8 cellular contexts compared by ENCODE assay signal in genomic region chr3:51670053-51670666, GRCh38. TPM values are rescaled to one million over a fixed set of nuclear protein-coding genes. Genes with fewer than 3 reads are reported as not detected.
DNase-seq lines count a peak whose midpoint lies in the region; ATAC-seq and TF ChIP-seq lines count a peak whose summit lies in the region.

No MANE protein-coding gene starts in this region.

- TF ChIP-seq CTCF in GM06990 (IDR thresholded peaks at IDR 0.05; ENCODE audit: insufficient read depth, low read length, poor library complexity, severe bottlenecking) (no peak), PC-3 (conservative IDR thresholded peaks at IDR 0.05; ENCODE audit: low read depth, low read length) (no peak), parathyroid adenoma (IDR thresholded peaks at IDR 0.05) (no peak)

- no TSS peak for BruUV-seq in PC-3 (replicated peaks; lab: Mats Ljungman, UMichigan)

- H3K4me1 ChIP-seq in PC-3 (ENCODE audit: insufficient read depth, low read length), result peaks cover 51% of the 10 kb centered on the region
- H3K4me1 ChIP-seq in duodenal mucosa (ENCODE audit: control insufficient read depth in 1 of 2, insufficient read depth in 2 of 2, low read length in 2 of 2), result peaks cover 29 to 36% of the 10 kb centered on the region in 2 donors
- H3K4me1 ChIP-seq in parathyroid adenoma, result peaks cover 15% of the 10 kb centered on the region

- no peak; the same call in 1 of the 2 replicates for ATAC-seq in PC-3
- ATAC-seq in GM18502 (IDR thresholded peaks at IDR 0.05; ENCODE audit: poor library complexity, unreplicated experiment), result no peak
- no peak for ATAC-seq in GM19035 (IDR thresholded peaks at IDR 0.05; ENCODE audit: unreplicated experiment)
- no peak for ATAC-seq in HG03280 (IDR thresholded peaks at IDR 0.05; ENCODE audit: unreplicated experiment)

- 0 out of 2 replicates have a peak, but pooled peaks cover 4% of the 10 kb centered on the region for H4K20me1 ChIP-seq in PC-3 (ENCODE audit: low read length)

- POLR2A ChIA-PET in PC-3 (lab: Charles Lee; ENCODE audit: unreplicated experiment), result no interaction called here

- H3K79me2 ChIP-seq in PC-3 (ENCODE audit: low read length) (peaks cover 25% of the 10 kb centered on the region), parathyroid adenoma (peaks cover 15% of the 10 kb centered on the region)

- CTCF ChIA-PET in PC-3 (lab: Charles Lee), result interaction anchor here (1.6 to 3.3 kb wide), 3 partner anchors 11 to 170 kb away, joined by 18 to 29 read pairs (median 29); partner anchors contain the start of gene DCAF1

- no peaks in the 10 kb centered on the region for H3K9me2 ChIP-seq in PC-3 (replicated peaks; ENCODE audit: low read length)

- H3K4me3 ChIP-seq in GM06990 (replicated peaks; ENCODE audit: low read depth, low read length), result peak overlapping the region; percentile 63
- H3K4me3 ChIP-seq in PC-3 (ENCODE audit: low read length), result peak overlapping the region; percentile 91
- peak overlapping the region; percentile 76 to 86 for H3K4me3 ChIP-seq in duodenal mucosa (ENCODE audit: low read depth in 1 of 2, low read length in 2 of 2)
- peak overlapping the region; percentile 97 for H3K4me3 ChIP-seq in parathyroid adenoma (ENCODE audit: low read depth, low read length)

- intact Hi-C loops in PC-3 (cut with micrococcal nuclease), result loop anchor here (2.0 to 10.0 kb wide), 3 partner anchors 31 to 285 kb away; partner anchors contain the start of genes MANF, PARP3 and RRP9

- DNase-seq in GM06990 (ENCODE audit: extremely low read depth, insufficient read length), result no peak
- peak; percentile 19 for DNase-seq in PC-3
- DNase-seq in DMS 273 (lab: John Stamatoyannopoulos, UW; ENCODE audit: unreplicated experiment), result no peak

- H3K27me3 ChIP-seq in GM06990 (replicated peaks; ENCODE audit: control insufficient read depth, insufficient read depth, low read length) (no peaks in the 10 kb centered on the region), PC-3 (ENCODE audit: low read length) (no peaks in the 10 kb centered on the region), duodenal mucosa (ENCODE audit: control insufficient read depth in 1 of 2, insufficient read depth in 2 of 2, low read length in 2 of 2) (no peaks in the 10 kb centered on the region), parathyroid adenoma (ENCODE audit: control insufficient read depth, insufficient read depth, low read length) (no peaks in the 10 kb centered on the region)

- H3K36me3 ChIP-seq in GM06990 (ENCODE audit: control insufficient read depth, insufficient read depth, low read length), result peaks cover 1% of the 10 kb centered on the region
- no peaks in the 10 kb centered on the region for H3K36me3 ChIP-seq in PC-3 (ENCODE audit: low read depth, low read length)
- H3K36me3 ChIP-seq in duodenal mucosa (ENCODE audit: control insufficient read depth in 1 of 2, insufficient read depth in 2 of 2, low read length in 2 of 2), result peaks cover 0 to 8% of the 10 kb centered on the region in 2 donors
- H3K36me3 ChIP-seq in parathyroid adenoma (ENCODE audit: control insufficient read depth, insufficient read depth, low read length), result no peaks in the 10 kb centered on the region

- peak overlapping the region; percentile 95 for H2AFZ ChIP-seq in PC-3 (ENCODE audit: low read length)
- peak overlapping the region; percentile 99 for H2AFZ ChIP-seq in parathyroid adenoma

- H3K9me3 ChIP-seq in PC-3 (ENCODE audit: low read length) (no peaks in the 10 kb centered on the region), duodenal mucosa (ENCODE audit: control insufficient read depth in 1 of 2, low read length in 2 of 2) (no peaks in the 10 kb centered on the region), parathyroid adenoma (ENCODE audit: control insufficient read depth, low read length) (no peaks in the 10 kb centered on the region)

- peak overlapping the region; percentile 64 for H3K27ac ChIP-seq in PC-3 (ENCODE audit: low read length)
- H3K27ac ChIP-seq in duodenal mucosa (ENCODE audit: low read depth, low read length), result no peak overlapping the region
- peak overlapping the region; percentile 89 for H3K27ac ChIP-seq in parathyroid adenoma

- no peaks in the 10 kb centered on the region for H3F3A ChIP-seq in PC-3 (ENCODE audit: low read length, unreplicated experiment)

- H3K9ac ChIP-seq in PC-3 (ENCODE audit: low read length), result peak overlapping the region; percentile 92
- H3K9ac ChIP-seq in duodenal mucosa (ENCODE audit: low read depth in 1 of 2, low read length in 2 of 2), result peak overlapping the region; percentile 80 to 88
- no peak overlapping the region for H3K9ac ChIP-seq in parathyroid adenoma

- H3K4me2 ChIP-seq in PC-3 (ENCODE audit: low read length) (peak overlapping the region; percentile 96), parathyroid adenoma (ENCODE audit: low read length) (peak overlapping the region; percentile 91)

RNA-seq across cellular contexts. Expression of gene TEX264, which starts 0.9 kb away (rescaled TPM):
- total RNA-seq in PC-3 (2014; rRNA removed), result 85.5 and 88.1 TPM in 2 replicates

RNA-seq across cellular contexts. Expression of gene GRM2, which starts 36.7 kb away (rescaled TPM):
- 0.07 and 0.17 TPM in 2 replicates for total RNA-seq in PC-3 (2014; rRNA removed)
